1 cellular context compared by ENCODE assay signal in genomic region chr22:23184764-23185113, GRCh38.
TF ChIP-seq lines count a peak whose summit lies in the region.

No MANE protein-coding gene starts in this region.

TF ChIP-seq in GM12878, 131 proteins besides CTCF, POLR2A, EP300 and RAD21:
- TF ChIP-seq, protein P1, sequence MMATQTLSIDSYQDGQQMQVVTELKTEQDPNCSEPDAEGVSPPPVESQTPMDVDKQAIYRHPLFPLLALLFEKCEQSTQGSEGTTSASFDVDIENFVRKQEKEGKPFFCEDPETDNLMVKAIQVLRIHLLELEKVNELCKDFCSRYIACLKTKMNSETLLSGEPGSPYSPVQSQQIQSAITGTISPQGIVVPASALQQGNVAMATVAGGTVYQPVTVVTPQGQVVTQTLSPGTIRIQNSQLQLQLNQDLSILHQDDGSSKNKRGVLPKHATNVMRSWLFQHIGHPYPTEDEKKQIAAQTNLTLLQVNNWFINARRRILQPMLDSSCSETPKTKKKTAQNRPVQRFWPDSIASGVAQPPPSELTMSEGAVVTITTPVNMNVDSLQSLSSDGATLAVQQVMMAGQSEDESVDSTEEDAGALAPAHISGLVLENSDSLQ (IDR thresholded peaks at IDR 0.05) = no peak
- no peak for TF ChIP-seq ZNF274 (IDR thresholded peaks at IDR 0.05; ENCODE audit: insufficient read depth, insufficient read length)
- TF ChIP-seq, protein P2, sequence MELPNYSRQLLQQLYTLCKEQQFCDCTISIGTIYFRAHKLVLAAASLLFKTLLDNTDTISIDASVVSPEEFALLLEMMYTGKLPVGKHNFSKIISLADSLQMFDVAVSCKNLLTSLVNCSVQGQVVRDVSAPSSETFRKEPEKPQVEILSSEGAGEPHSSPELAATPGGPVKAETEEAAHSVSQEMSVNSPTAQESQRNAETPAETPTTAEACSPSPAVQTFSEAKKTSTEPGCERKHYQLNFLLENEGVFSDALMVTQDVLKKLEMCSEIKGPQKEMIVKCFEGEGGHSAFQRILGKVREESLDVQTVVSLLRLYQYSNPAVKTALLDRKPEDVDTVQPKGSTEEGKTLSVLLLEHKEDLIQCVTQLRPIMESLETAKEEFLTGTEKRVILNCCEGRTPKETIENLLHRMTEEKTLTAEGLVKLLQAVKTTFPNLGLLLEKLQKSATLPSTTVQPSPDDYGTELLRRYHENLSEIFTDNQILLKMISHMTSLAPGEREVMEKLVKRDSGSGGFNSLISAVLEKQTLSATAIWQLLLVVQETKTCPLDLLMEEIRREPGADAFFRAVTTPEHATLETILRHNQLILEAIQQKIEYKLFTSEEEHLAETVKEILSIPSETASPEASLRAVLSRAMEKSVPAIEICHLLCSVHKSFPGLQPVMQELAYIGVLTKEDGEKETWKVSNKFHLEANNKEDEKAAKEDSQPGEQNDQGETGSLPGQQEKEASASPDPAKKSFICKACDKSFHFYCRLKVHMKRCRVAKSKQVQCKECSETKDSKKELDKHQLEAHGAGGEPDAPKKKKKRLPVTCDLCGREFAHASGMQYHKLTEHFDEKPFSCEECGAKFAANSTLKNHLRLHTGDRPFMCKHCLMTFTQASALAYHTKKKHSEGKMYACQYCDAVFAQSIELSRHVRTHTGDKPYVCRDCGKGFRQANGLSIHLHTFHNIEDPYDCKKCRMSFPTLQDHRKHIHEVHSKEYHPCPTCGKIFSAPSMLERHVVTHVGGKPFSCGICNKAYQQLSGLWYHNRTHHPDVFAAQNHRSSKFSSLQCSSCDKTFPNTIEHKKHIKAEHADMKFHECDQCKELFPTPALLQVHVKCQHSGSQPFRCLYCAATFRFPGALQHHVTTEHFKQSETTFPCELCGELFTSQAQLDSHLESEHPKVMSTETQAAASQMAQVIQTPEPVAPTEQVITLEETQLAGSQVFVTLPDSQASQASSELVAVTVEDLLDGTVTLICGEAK (IDR thresholded peaks at IDR 0.05; ENCODE audit: borderline replicate concordance) = no peak
- TF ChIP-seq RB1 (IDR thresholded peaks at IDR 0.05; ENCODE audit: borderline replicate concordance) = no peak
- no peak for TF ChIP-seq CHD4 (IDR thresholded peaks at IDR 0.05)
- TF ChIP-seq POLR2AphosphoS5 (IDR thresholded peaks at IDR 0.05; ENCODE audit: low read length) = no peak
- no peak for TF ChIP-seq SUPT20H (IDR thresholded peaks at IDR 0.05; ENCODE audit: borderline replicate concordance, control insufficient read depth, low read depth, low read length)
- no peak for TF ChIP-seq NFIC (IDR thresholded peaks at IDR 0.05; ENCODE audit: low read depth, low read length)
- TF ChIP-seq RELB (IDR thresholded peaks at IDR 0.05; ENCODE audit: low read depth) = no peak
- TF ChIP-seq EED (IDR thresholded peaks at IDR 0.05; ENCODE audit: low read depth) = no peak
- TF ChIP-seq HDAC6 (IDR thresholded peaks at IDR 0.05; ENCODE audit: unreplicated experiment) = no peak
- no peak for TF ChIP-seq EZH2 (IDR thresholded peaks at IDR 0.05; ENCODE audit: borderline replicate concordance, control insufficient read depth, low read depth, low read length)
